ENCODE assay signal across 8 cellular contexts in the genomic region with DNA sequence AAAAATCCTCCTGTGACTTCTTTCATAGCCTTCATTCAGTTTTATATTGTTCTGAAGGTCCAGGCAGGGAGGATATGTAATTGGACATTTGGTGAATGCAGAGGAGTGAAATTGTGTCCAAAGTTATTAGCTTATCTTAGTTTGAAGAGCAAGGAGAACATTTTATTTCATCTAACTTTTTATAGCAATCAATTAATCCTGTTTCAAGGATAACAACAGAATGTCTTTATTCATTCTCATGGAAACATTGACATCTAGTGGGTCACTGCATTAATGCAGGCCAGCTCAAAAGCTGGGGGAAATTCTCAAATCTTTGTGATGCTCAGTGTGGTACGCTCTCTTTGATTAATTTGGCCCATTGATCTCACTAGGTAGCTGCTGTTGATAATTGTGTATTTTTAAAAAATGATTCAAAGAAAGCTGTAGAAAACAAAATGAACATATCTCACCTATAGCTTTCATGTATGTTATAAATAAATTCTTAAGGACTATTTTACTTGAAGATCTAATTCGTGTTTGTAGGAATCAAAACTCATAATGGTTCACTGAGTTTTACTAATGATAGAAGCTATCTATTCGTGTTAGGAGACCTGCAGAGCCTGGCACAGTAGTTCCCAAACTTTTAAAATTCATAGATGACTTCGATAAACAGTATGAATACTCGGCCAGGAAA.
DNase-seq lines count a peak whose midpoint lies in the region; ATAC-seq, FAIRE-seq and TF ChIP-seq lines count a peak whose summit lies in the region.

No MANE protein-coding gene starts in this region.

- 61 to 62% methylated on average over 5 of the region's 5 CpGs for WGBS in thyroid gland, 2 donors

- H3K4me1 ChIP-seq in kidney (ENCODE audit: control insufficient read depth in 1 of 2, insufficient read depth in 1 of 2, low read depth in 1 of 2, low read length in 2 of 2) (peaks cover 0 to 4% of the 10 kb centered on the region in 2 donors), thyroid gland (peaks cover 10 to 16% of the 10 kb centered on the region in 2 donors)

- DNase-seq in natural killer cell (no peak), NCI-H446 (lab: John Stamatoyannopoulos, UW) (peak; percentile 60 to 77), T47D (ENCODE audit: low read depth in 1 of 2, low spot score in 1 of 2) (peak; percentile 33 to 80), kidney (no peak), thyroid gland (peak; percentile 19 to 24), HuH-7.5 (ENCODE audit: low spot score) (no peak)
- DNase-seq in natural killer cell treated with Interleukin-12 subunit alpha and Interleukin-12 subunit beta and Interleukin-15 and Interleukin-18, amount 100 ng/mL, for 72 hours (ENCODE audit: low spot score) = no peak

- intact Hi-C loops in natural killer cell (cut with micrococcal nuclease) (loop anchor here (1.0 kb wide), 2 partner anchors 1335 to 1513 kb away; no protein-coding TSS in a partner anchor), kidney (cut with DNase I) (no loop called here), thyroid gland (cut with DNase I) (no loop called here)

- H3K27ac Mint-ChIP-seq in natural killer cell = no peak overlapping the region
- H3K27ac Mint-ChIP-seq in natural killer cell treated with Interleukin-12 subunit alpha and Interleukin-12 subunit beta and Interleukin-15 and Interleukin-18, amount 100 ng/mL, for 72 hours = peak overlapping the region in 1 of 2 donors; percentile 21

- FAIRE-seq in kidney (lab: Jason Lieb, UNC) = peak; percentile 84

- TF ChIP-seq POLR2A in thyroid gland (IDR thresholded peaks at IDR 0.05) = no peak

- H3K9me3 ChIP-seq in kidney (ENCODE audit: control insufficient read depth in 1 of 2, low read length in 2 of 2) (no peaks in the 10 kb centered on the region), thyroid gland (no peaks in the 10 kb centered on the region)

- no peak overlapping the region for H3K4me3 Mint-ChIP-seq in natural killer cell
- no peak overlapping the region for H3K4me3 Mint-ChIP-seq in natural killer cell treated with Interleukin-12 subunit alpha and Interleukin-12 subunit beta and Interleukin-15 and Interleukin-18, amount 100 ng/mL, for 72 hours

- no peaks in the 10 kb centered on the region for H3K4me1 Mint-ChIP-seq in natural killer cell
- no peaks in the 10 kb centered on the region for H3K4me1 Mint-ChIP-seq in natural killer cell treated with Interleukin-12 subunit alpha and Interleukin-12 subunit beta and Interleukin-15 and Interleukin-18, amount 100 ng/mL, for 72 hours (ENCODE audit: low read depth in 2 of 2)

- no peaks in the 10 kb centered on the region for H3K36me3 Mint-ChIP-seq in natural killer cell
- H3K36me3 Mint-ChIP-seq in natural killer cell treated with Interleukin-12 subunit alpha and Interleukin-12 subunit beta and Interleukin-15 and Interleukin-18, amount 100 ng/mL, for 72 hours = no peaks in the 10 kb centered on the region

- H3K27me3 ChIP-seq in thyroid gland = no peaks in the 10 kb centered on the region

- H3K36me3 ChIP-seq in kidney (ENCODE audit: control insufficient read depth in 1 of 2, insufficient read depth in 2 of 2, low read length in 2 of 2) (no peaks in the 10 kb centered on the region), thyroid gland (no peaks in the 10 kb centered on the region)

- H3K4me3 ChIP-seq in kidney (ENCODE audit: low read length in 2 of 2) (no peak overlapping the region), thyroid gland (replicated peaks in 1 of 3) (no peak overlapping the region)

- no peak overlapping the region for H3K9ac ChIP-seq in kidney (ENCODE audit: low read length in 2 of 2)

- H3K27ac ChIP-seq in kidney (ENCODE audit: low read depth in 2 of 2, low read length in 2 of 2) = no peak overlapping the region
- peak overlapping the region in 1 of 3 donors; percentile 8 for H3K27ac ChIP-seq in thyroid gland

- in situ Hi-C loops in T47D (cut with HindIII; ENCODE audit: low pct_unique_long_range_greater_than_20kb, low sequenced_read_pairs) = no loop called here

- H3K27me3 Mint-ChIP-seq in natural killer cell (ENCODE audit: low read depth in 2 of 2) = peaks cover 0 to 8% of the 10 kb centered on the region in 2 donors
- peaks cover 4 to 6% of the 10 kb centered on the region in 2 donors for H3K27me3 Mint-ChIP-seq in natural killer cell treated with Interleukin-12 subunit alpha and Interleukin-12 subunit beta and Interleukin-15 and Interleukin-18, amount 100 ng/mL, for 72 hours

- peak in 2 of 3 donors; percentile 54 to 66 for ATAC-seq in natural killer cell
- ATAC-seq in natural killer cell treated with Interleukin-12 subunit alpha and Interleukin-12 subunit beta and Interleukin-15 and Interleukin-18, amount 100 ng/mL, for 72 hours = no peak
- ATAC-seq in HG02884 (IDR thresholded peaks at IDR 0.05; ENCODE audit: unreplicated experiment) = peak; percentile 60

- TF ChIP-seq CTCF in natural killer cell (IDR thresholded peaks at IDR 0.05) (peak; percentile 76), kidney (IDR thresholded peaks at IDR 0.05; ENCODE audit: borderline replicate concordance, extremely low read depth, insufficient read depth) (peak; percentile 78), thyroid gland (IDR thresholded peaks at IDR 0.05) (peak; percentile 51 to 95 (median 85))

- no peaks in the 10 kb centered on the region for H3K9me3 Mint-ChIP-seq in natural killer cell
- no peaks in the 10 kb centered on the region for H3K9me3 Mint-ChIP-seq in natural killer cell treated with Interleukin-12 subunit alpha and Interleukin-12 subunit beta and Interleukin-15 and Interleukin-18, amount 100 ng/mL, for 72 hours

Comparison
In these comparisons a context has a peak if more than half of its experiments do, and no peak if none do; other contexts are left out.
1. ATAC-seq: peak in natural killer cell (2 of 3) and HG02884 (single experiment); none in natural killer cell treated with Interleukin-12 subunit alpha and Interleukin-12 subunit beta and Interleukin-15 and Interleukin-18, amount 100 ng/mL, for 72 hours (0 of 2).
2. DNase-seq: peak in NCI-H446 (2 of 2), T47D (2 of 2) and thyroid gland (2 of 2); none in natural killer cell (single experiment), natural killer cell treated with Interleukin-12 subunit alpha and Interleukin-12 subunit beta and Interleukin-15 and Interleukin-18, amount 100 ng/mL, for 72 hours (single experiment), kidney (single experiment) and HuH-7.5 (single experiment).
3. Peak in every context shown above with its lines, with median percentiles within 50 percentile points of each other: CTCF ChIP-seq.